ENCODE assay signal across 16 cellular contexts in the genomic region with DNA sequence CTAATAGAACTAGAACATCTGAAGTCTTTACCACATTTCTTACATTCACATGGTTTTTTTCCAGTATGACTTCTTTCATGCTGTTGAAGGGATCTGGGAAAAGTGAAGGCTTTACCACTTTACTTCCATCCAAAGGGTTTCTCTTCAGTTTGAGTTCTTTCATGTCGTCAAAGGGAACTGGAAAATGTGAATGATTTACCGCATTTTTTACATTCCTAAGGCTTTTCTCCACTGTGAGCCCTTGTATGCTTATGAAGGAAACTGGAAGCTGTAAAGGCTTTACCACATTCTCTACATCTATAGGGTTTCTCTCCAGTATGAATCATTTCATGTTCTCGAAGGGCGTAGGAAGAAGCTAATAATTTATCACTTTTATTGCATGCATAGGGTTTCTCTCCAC. TPM values are rescaled to one million over a fixed set of nuclear protein-coding genes. Genes with fewer than 3 reads are reported as not detected.
DNase-seq lines count a peak whose midpoint lies in the region; ATAC-seq and TF ChIP-seq lines count a peak whose summit lies in the region.
"Had no signal": no experiment of that assay in that cellular context is flagged by ENCODE, and none has a peak within 500 bp of the region (broad histone marks: within the 10 kb centered on the region; RNA-seq: fewer than 3 reads in every experiment).

No MANE protein-coding gene starts in this region.

- no peak for TF ChIP-seq CTCF in H9 (conservative IDR thresholded peaks at IDR 0.05)
- no peak for TF ChIP-seq CTCF in MCF 10A (IDR thresholded peaks at IDR 0.05; ENCODE audit: unreplicated experiment)
- no peak for TF ChIP-seq CTCF in dorsolateral prefrontal cortex (IDR thresholded peaks at IDR 0.05 in 54 of 56, conservative IDR thresholded peaks at IDR 0.05 in 2 of 56; ENCODE audit: low read depth in 1 of 56, partially characterized antibody in 56 of 56)

- no peak overlapping the region for H2AFZ ChIP-seq in H9 (ENCODE audit: low read length)

- no peak overlapping the region for H2BK120ac ChIP-seq in H9 (ENCODE audit: low read depth, low read length, poor library complexity, severe bottlenecking)

- H3K23me2 ChIP-seq in H9 (ENCODE audit: insufficient read length, low read depth, low read length, poor library complexity, severe bottlenecking) = no peaks in the 10 kb centered on the region

- POLR2A ChIA-PET in MCF 10A (lab: Yijun Ruan, JAX) = no interaction called here

- DNase-seq in H9 (no peak), amniotic epithelial cell (ENCODE audit: low read depth) (peak; percentile 91), iPS DF 19.7 (ENCODE audit: low read depth, low spot score) (peak; percentile 30), skeletal muscle cell (ENCODE audit: low read depth) (peak; percentile 31), MCF 10A (ENCODE audit: unreplicated experiment) (no peak), dorsolateral prefrontal cortex (no peak)
- DNase-seq: activated B cell treated with CpG ODN at 0.5 μM for 24 hours, activated T-cell treated with anti-CD3 and anti-CD28 coated beads for 4 hours, anterior cingulate cortex, NCI-H1092 treated with DMSO at 0.1 percent for 48 hours, NCI-H774, posterior cingulate gyrus had no signal

- no peak overlapping the region for H2BK15ac ChIP-seq in H9 (ENCODE audit: low read depth, low read length)

- H4K20me1 ChIP-seq in H9 (ENCODE audit: control insufficient read depth, insufficient read depth, insufficient read length) = no peaks in the 10 kb centered on the region

- no peak overlapping the region for H3K14ac ChIP-seq in H9 (ENCODE audit: insufficient read depth, low read length)

- H3K18ac ChIP-seq in H9 (ENCODE audit: insufficient read length, low read depth, low read length) = no peak overlapping the region

- H2BK5ac ChIP-seq in H9 (ENCODE audit: insufficient read length, low read length) = no peak overlapping the region

- CTCF ChIA-PET in MCF 10A (lab: Yijun Ruan, JAX) = no interaction called here

- no peak overlapping the region for H2BK20ac ChIP-seq in H9 (ENCODE audit: low read depth, low read length, poor library complexity, severe bottlenecking)

- H3K27ac Mint-ChIP-seq in H9 (peak overlapping the region in 2 of 3 experiments; percentile 31 to 83; a peak in 3 of 7 replicates), MCF 10A (ENCODE audit: low read depth, unreplicated experiment) (no peak overlapping the region)
- H3K27ac Mint-ChIP-seq: activated B cell treated with CpG ODN at 0.5 μM for 24 hours had no signal

- H3K27me3 Mint-ChIP-seq in H9 (ENCODE audit: low read depth) (no peaks in the 10 kb centered on the region), MCF 10A (ENCODE audit: insufficient read depth, unreplicated experiment) (no peaks in the 10 kb centered on the region)
- H3K27me3 Mint-ChIP-seq: activated B cell treated with CpG ODN at 0.5 μM for 24 hours had no signal

- H3K79me2 ChIP-seq in H9 (ENCODE audit: insufficient read depth, low read length) = no peaks in the 10 kb centered on the region

- H3K36me3 Mint-ChIP-seq in H9 (ENCODE audit: insufficient read depth in 1 of 3, low read depth in 3 of 3) (peaks cover 6 to 32% (median 25%) of the 10 kb centered on the region in 3 experiments; a peak in 6 of 7 replicates), MCF 10A (ENCODE audit: insufficient read depth, unreplicated experiment) (peaks cover 66% of the 10 kb centered on the region)

- no peaks in the 10 kb centered on the region for H3K9me3 ChIP-seq in H9 (ENCODE audit: control insufficient read depth, low read depth, low read length)

- no peaks in the 10 kb centered on the region for H3K4me1 ChIP-seq in H9 (ENCODE audit: insufficient read depth, low read length)

- H3K4me2 ChIP-seq in H9 (ENCODE audit: insufficient read depth, insufficient read length, low read length) = no peak overlapping the region

- no peak overlapping the region for H3K9ac ChIP-seq in H9 (ENCODE audit: extremely low read depth, insufficient read length, low read length)

- no peak overlapping the region for H4K5ac ChIP-seq in H9 (ENCODE audit: insufficient read length, low read depth, low read length)

- H3K4me1 Mint-ChIP-seq in H9 (peaks cover 18 to 21% of the 10 kb centered on the region in 2 experiments), MCF 10A (ENCODE audit: insufficient read depth, unreplicated experiment) (no peaks in the 10 kb centered on the region)
- H3K4me1 Mint-ChIP-seq: activated B cell treated with CpG ODN at 0.5 μM for 24 hours had no signal

- H2BK12ac ChIP-seq in H9 (ENCODE audit: insufficient read length, low read depth, low read length) = no peak overlapping the region

- H4K8ac ChIP-seq in H9 (replicated peaks; ENCODE audit: insufficient read length, low read depth, low read length) = no peak overlapping the region

- H3K4me3 ChIP-seq in skeletal muscle cell (ENCODE audit: low read depth, low read length) (no peak overlapping the region), dorsolateral prefrontal cortex (no peak overlapping the region)
- H3K4me3 ChIP-seq: lung had no signal

- WGBS in H9 (ENCODE audit: extremely low coverage, insufficient read length, low lambda C conversion rate) = no CpG with 5 or more reads among the region's 4 CpGs

- H3K9me3 Mint-ChIP-seq in H9 (peaks cover 7 to 8% of the 10 kb centered on the region in 2 experiments), MCF 10A (ENCODE audit: unreplicated experiment) (no peaks in the 10 kb centered on the region)

- no peak for ATAC-seq in HG03159 (IDR thresholded peaks at IDR 0.05; ENCODE audit: unreplicated experiment)
- ATAC-seq in HG02642 (IDR thresholded peaks at IDR 0.05; ENCODE audit: poor library complexity, unreplicated experiment) = no peak
- ATAC-seq: esophagus mucosa had no signal

- H3K79me1 ChIP-seq in H9 (ENCODE audit: insufficient read depth, low read depth, low read length, poor library complexity, severe bottlenecking) = no peaks in the 10 kb centered on the region

- no peak overlapping the region for H4K91ac ChIP-seq in H9 (ENCODE audit: insufficient read length, low read depth, low read length)

- no peaks in the 10 kb centered on the region for H3K27me3 ChIP-seq in H9 (ENCODE audit: insufficient read depth, low read length)
- H3K27me3 ChIP-seq in dorsolateral prefrontal cortex = no peaks in the 10 kb centered on the region

- no peak overlapping the region for H3K4me3 Mint-ChIP-seq in H9
- H3K4me3 Mint-ChIP-seq in MCF 10A (ENCODE audit: unreplicated experiment) = no peak overlapping the region
- H3K4me3 Mint-ChIP-seq: activated B cell treated with CpG ODN at 0.5 μM for 24 hours had no signal

- no TSS peak for BruUV-seq in MCF 10A (replicated peaks; lab: Mats Ljungman, UMichigan)

- intact Hi-C loops in MCF 10A (cut with micrococcal nuclease) (no loop called here), dorsolateral prefrontal cortex (cut with DNase I) (no loop called here)

- H3K23ac ChIP-seq in H9 (ENCODE audit: insufficient read length, low read depth, low read length) = no peak overlapping the region

- no peak overlapping the region for H3K56ac ChIP-seq in H9 (ENCODE audit: insufficient read length, low read depth, low read length)

- H3K4ac ChIP-seq in H9 (ENCODE audit: low read depth, low read length) = no peak overlapping the region

- no peak overlapping the region for H3T11ph ChIP-seq in H9 (ENCODE audit: low read length)

- H2AK5ac ChIP-seq in H9 (ENCODE audit: insufficient read length, low read length) = no peak overlapping the region

- H3K27ac ChIP-seq in H9 (ENCODE audit: insufficient read length, low read depth, low read length) = no peak overlapping the region
- H3K27ac ChIP-seq in dorsolateral prefrontal cortex = no peak overlapping the region

RNA-seq across cellular contexts. Expression of gene NBEAL1, which starts 46.7 kb away (rescaled TPM):
- total RNA-seq in H9 (2021) (10.1 and 12.6 TPM in 2 replicates), MCF 10A (2022) (18.8 and 20.4 TPM in 2 replicates), dorsolateral prefrontal cortex (10 to 100 TPM; 14.1 to 45.8 (median 27.0) TPM)

Comparison
In these comparisons a context has a peak if more than half of its experiments do, and no peak if none do; other contexts are left out.
1. DNase-seq: peak in amniotic epithelial cell (single experiment), iPS DF 19.7 (single experiment) and skeletal muscle cell (single experiment); none in H9 (single experiment), MCF 10A (single experiment) and dorsolateral prefrontal cortex (0 of 10).